9 cellular contexts compared by ENCODE assay signal in genomic region chr20:46545077-46545826, GRCh38. TPM values are rescaled to one million over a fixed set of nuclear protein-coding genes. Genes with fewer than 3 reads are reported as not detected.
DNase-seq lines count a peak whose midpoint lies in the region; ATAC-seq and TF ChIP-seq lines count a peak whose summit lies in the region.
"Had no signal": no experiment of that assay in that cellular context is flagged by ENCODE, and none has a peak within 500 bp of the region (broad histone marks: within the 10 kb centered on the region; RNA-seq: fewer than 3 reads in every experiment).

No MANE protein-coding gene starts in this region.

- intact Hi-C loops in vagina (cut with DNase I): no loop called here

- H3K36me3 Mint-ChIP-seq in activated CD8-positive, alpha-beta memory T cell treated with anti-CD3 and anti-CD28 coated beads, Interleukin-2, amount 10 ng/mL, durations not matched to agents 7 days and 5 days: no peaks in the 10 kb centered on the region
- H3K36me3 Mint-ChIP-seq in natural killer cell treated with Interleukin-12 subunit alpha and Interleukin-12 subunit beta and Interleukin-15 and Interleukin-18, amount 100 ng/mL, for 72 hours: no peaks in the 10 kb centered on the region

- H3K4me3 ChIP-seq in Jurkat, Clone E6-1 (ENCODE audit: low read length): no peak overlapping the region; the same call in none of the 2 replicates
- no peak overlapping the region for H3K4me3 ChIP-seq in vagina

- DNase-seq in GF-D8 (lab: John Stamatoyannopoulos, UW) (peak; percentile 90), COR-L47 (lab: John Stamatoyannopoulos, UW) (no peak), vagina (ENCODE audit: extremely low spot score in 2 of 2) (no peak)
- DNase-seq in Jurkat, Clone E6-1 (ENCODE audit: low read depth, low spot score): peak; percentile 77
- peak; percentile 87 for DNase-seq in activated CD8-positive, alpha-beta memory T cell treated with anti-CD3 and anti-CD28 coated beads, Interleukin-2, amount 10 ng/mL, durations not matched to agents 7 days and 5 days
- peak; percentile 81 for DNase-seq in natural killer cell treated with Interleukin-12 subunit alpha and Interleukin-12 subunit beta and Interleukin-15 and Interleukin-18, amount 100 ng/mL, for 72 hours (ENCODE audit: low spot score)
- DNase-seq: NCI-H446 had no signal

- ATAC-seq in activated CD8-positive, alpha-beta memory T cell treated with anti-CD3 and anti-CD28 coated beads, Interleukin-2, amount 10 ng/mL, durations not matched to agents 7 days and 5 days: peak; percentile 88
- peak; percentile 90 to 94 for ATAC-seq in natural killer cell treated with Interleukin-12 subunit alpha and Interleukin-12 subunit beta and Interleukin-15 and Interleukin-18, amount 100 ng/mL, for 72 hours
- ATAC-seq in GM21381 (IDR thresholded peaks at IDR 0.05; ENCODE audit: unreplicated experiment): no peak
- no peak for ATAC-seq in GM18858 (IDR thresholded peaks at IDR 0.05; ENCODE audit: unreplicated experiment)

- no peaks in the 10 kb centered on the region for H3K4me1 ChIP-seq in vagina

- peaks cover 2% of the 10 kb centered on the region for H3K27me3 Mint-ChIP-seq in activated CD8-positive, alpha-beta memory T cell treated with anti-CD3 and anti-CD28 coated beads, Interleukin-2, amount 10 ng/mL, durations not matched to agents 7 days and 5 days
- peaks cover 0 to 3% of the 10 kb centered on the region in 2 donors for H3K27me3 Mint-ChIP-seq in natural killer cell treated with Interleukin-12 subunit alpha and Interleukin-12 subunit beta and Interleukin-15 and Interleukin-18, amount 100 ng/mL, for 72 hours

- TF ChIP-seq POLR2A in vagina (IDR thresholded peaks at IDR 0.05): no peak

- no peaks in the 10 kb centered on the region for H3K36me3 ChIP-seq in vagina

- CTCF ChIA-PET in activated CD8-positive, alpha-beta memory T cell treated with anti-CD3 and anti-CD28 coated beads, Interleukin-2, amount 10 ng/mL, durations not matched to agents 7 days and 5 days (lab: Charles Lee): interaction anchor here (0.8 to 9.2 kb wide), 26 partner anchors 8 to 208 kb away, joined by 3 to 69 read pairs (median 7); partner anchors contain the start of genes ELMO2, TP53RK and ZNF334

- no peaks in the 10 kb centered on the region for H3K9me3 Mint-ChIP-seq in activated CD8-positive, alpha-beta memory T cell treated with anti-CD3 and anti-CD28 coated beads, Interleukin-2, amount 10 ng/mL, durations not matched to agents 7 days and 5 days (ENCODE audit: low read depth)
- no peaks in the 10 kb centered on the region for H3K9me3 Mint-ChIP-seq in natural killer cell treated with Interleukin-12 subunit alpha and Interleukin-12 subunit beta and Interleukin-15 and Interleukin-18, amount 100 ng/mL, for 72 hours

- no peaks in the 10 kb centered on the region for H3K27me3 ChIP-seq in vagina

- H3K27ac ChIP-seq in vagina: no peak overlapping the region

- TF ChIP-seq CTCF in vagina (IDR thresholded peaks at IDR 0.05): no peak

- no peaks in the 10 kb centered on the region for H3K9me3 ChIP-seq in vagina

- peak overlapping the region; percentile 59 for H3K4me3 Mint-ChIP-seq in activated CD8-positive, alpha-beta memory T cell treated with anti-CD3 and anti-CD28 coated beads, Interleukin-2, amount 10 ng/mL, durations not matched to agents 7 days and 5 days
- peak overlapping the region; percentile 80 for H3K4me3 Mint-ChIP-seq in natural killer cell treated with Interleukin-12 subunit alpha and Interleukin-12 subunit beta and Interleukin-15 and Interleukin-18, amount 100 ng/mL, for 72 hours

- H3K27ac Mint-ChIP-seq in activated CD8-positive, alpha-beta memory T cell treated with anti-CD3 and anti-CD28 coated beads, Interleukin-2, amount 10 ng/mL, durations not matched to agents 7 days and 5 days: no peak overlapping the region
- H3K27ac Mint-ChIP-seq in natural killer cell treated with Interleukin-12 subunit alpha and Interleukin-12 subunit beta and Interleukin-15 and Interleukin-18, amount 100 ng/mL, for 72 hours: no peak overlapping the region

- H3K4me1 Mint-ChIP-seq in activated CD8-positive, alpha-beta memory T cell treated with anti-CD3 and anti-CD28 coated beads, Interleukin-2, amount 10 ng/mL, durations not matched to agents 7 days and 5 days: peaks cover 13% of the 10 kb centered on the region
- peaks cover 13 to 14% of the 10 kb centered on the region in 2 donors for H3K4me1 Mint-ChIP-seq in natural killer cell treated with Interleukin-12 subunit alpha and Interleukin-12 subunit beta and Interleukin-15 and Interleukin-18, amount 100 ng/mL, for 72 hours (ENCODE audit: low read depth in 2 of 2)

RNA-seq across cellular contexts. Expression of gene OCSTAMP, which starts 5.2 kb away (rescaled TPM):
- not detected for polyA plus RNA-seq in Jurkat, Clone E6-1 (2012; ENCODE audit: insufficient read depth, insufficient read length)
- not detected for total RNA-seq in activated CD8-positive, alpha-beta memory T cell treated with anti-CD3 and anti-CD28 coated beads, Interleukin-2, amount 10 ng/mL, durations not matched to agents 7 days and 5 days
- under 1 TPM in 1 of 2 donors, not detected in 1; 0.31 TPM for total RNA-seq in natural killer cell treated with Interleukin-12 subunit alpha and Interleukin-12 subunit beta and Interleukin-15 and Interleukin-18, amount 100 ng/mL, for 72 hours
- not detected for total RNA-seq in vagina

RNA-seq across cellular contexts. Expression of gene ZNF334, which starts 31.9 kb away (rescaled TPM):
- not detected for polyA plus RNA-seq in Jurkat, Clone E6-1 (2012; ENCODE audit: insufficient read depth, insufficient read length)
- 1 to 10 TPM; 1.7 to 1.8 TPM for total RNA-seq in activated CD8-positive, alpha-beta memory T cell treated with anti-CD3 and anti-CD28 coated beads, Interleukin-2, amount 10 ng/mL, durations not matched to agents 7 days and 5 days
- total RNA-seq in natural killer cell treated with Interleukin-12 subunit alpha and Interleukin-12 subunit beta and Interleukin-15 and Interleukin-18, amount 100 ng/mL, for 72 hours: under 1 TPM; 0.70 to 0.78 TPM
- total RNA-seq in vagina: 5.4 TPM

Comparison
In these comparisons a context has a peak if more than half of its experiments do, and no peak if none do; other contexts are left out.
1. DNase-seq: peak in GF-D8 (single experiment), Jurkat, Clone E6-1 (single experiment), activated CD8-positive, alpha-beta memory T cell treated with anti-CD3 and anti-CD28 coated beads, Interleukin-2, amount 10 ng/mL, durations not matched to agents 7 days and 5 days (single experiment) and natural killer cell treated with Interleukin-12 subunit alpha and Interleukin-12 subunit beta and Interleukin-15 and Interleukin-18, amount 100 ng/mL, for 72 hours (single experiment); none in COR-L47 (single experiment) and vagina (0 of 2).
2. ATAC-seq: peak in activated CD8-positive, alpha-beta memory T cell treated with anti-CD3 and anti-CD28 coated beads, Interleukin-2, amount 10 ng/mL, durations not matched to agents 7 days and 5 days (single experiment) and natural killer cell treated with Interleukin-12 subunit alpha and Interleukin-12 subunit beta and Interleukin-15 and Interleukin-18, amount 100 ng/mL, for 72 hours (2 of 2); none in GM21381 (single experiment) and GM18858 (single experiment).